In genomic region chr21:41571938-41572510, GRCh38 we compare ENCODE assay signal across 28 cellular contexts.
"Had no signal": no experiment of that assay in that cellular context is flagged by ENCODE, and none has a peak within 500 bp of the region (broad histone marks: within the 10 kb centered on the region; RNA-seq: fewer than 3 reads in every experiment).

No MANE protein-coding gene starts in this region.

- H3K9me3 ChIP-seq: uterus had no signal

- H3K4me1 ChIP-seq: esophagus muscularis mucosa, heart right ventricle, left ventricle myocardium inferior, spleen, uterus had no signal

- FAIRE-seq: astrocyte had no signal

- H3K36me3 ChIP-seq: brain microvascular endothelial cell, esophagus muscularis mucosa, heart right ventricle, left ventricle myocardium inferior, spleen, thoracic aorta, uterus had no signal

- ATAC-seq: activated T-cell treated with anti-CD3 and anti-CD28 coated beads, Interleukin-2, amount 50 U/mL, for 4 hours; activated T-helper 17 cell treated with anti-CD3 and anti-CD28 coated beads, Interleukin-2, amount 50 U/mL, for 72 hours; heart right ventricle; natural killer cell treated with Interleukin-12 subunit alpha and Interleukin-12 subunit beta and Interleukin-15 and Interleukin-18, amount 100 ng/mL, for 72 hours; right cardiac atrium had no signal

- H3K27me3 ChIP-seq: brain microvascular endothelial cell, uterus had no signal

- H3K4me3 ChIP-seq: esophagus muscularis mucosa, heart right ventricle, left ventricle myocardium inferior, lung, spleen, thoracic aorta, uterus had no signal

- DNase-seq: activated CD4-positive, alpha-beta memory T cell treated with anti-CD3 and anti-CD28 coated beads, Interleukin-2, amount 10 ng/mL, durations not matched to agents 7 days and 5 days; activated CD4-positive, alpha-beta T cell treated with anti-CD3 and anti-CD28 coated beads, Interleukin-2, amount 10 ng/mL, durations not matched to agents 24 days and 14 days; activated CD4-positive, CD25-positive, alpha-beta regulatory T cell treated with anti-CD3 and anti-CD28 coated beads, Interleukin-2, amount 50 U/mL, for 72 hours; activated CD8-positive, alpha-beta memory T cell treated with anti-CD3 and anti-CD28 coated beads, Interleukin-2, amount 50 U/mL, for 48 hours; activated gamma-delta T cell treated with Interleukin-2 at 50 U/mL for 16 hours; activated naive CD4-positive, alpha-beta T cell treated with anti-CD3 and anti-CD28 coated beads, Interleukin-2, amount 50 U/mL, for 16 hours; activated T-cell treated with anti-CD3 and anti-CD28 coated beads, Interleukin-2, amount 50 U/mL, for 4 hours; amniotic stem cell; brain microvascular endothelial cell; central memory CD4-positive, alpha-beta T cell; endodermal cell; foreskin melanocyte; heart right ventricle; kidney glomerular epithelial cell; left ventricle myocardium inferior; mesendoderm; posterior cingulate gyrus; right cardiac atrium; spleen; stimulated activated CD4-positive, alpha-beta T cell treated with anti-CD3 and anti-CD28 coated beads, Interleukin-2, amount 100 ng/mL, for 48 hours; trophoblast cell; uterus had no signal

- H3K27ac ChIP-seq: brain microvascular endothelial cell, esophagus muscularis mucosa, heart right ventricle, left ventricle myocardium inferior, spleen, thoracic aorta, uterus had no signal
